Comparison of ENCODE assay signal across 12 cellular contexts in genomic region chr3:134334231-134334900, GRCh38. TPM values are rescaled to one million over a fixed set of nuclear protein-coding genes. Genes with fewer than 3 reads are reported as not detected.
A peak's percentile ranks its signal among the peaks of the same experiment; 100 is the strongest.
DNase-seq lines count a peak whose midpoint lies in the region; ATAC-seq and TF ChIP-seq lines count a peak whose summit lies in the region.
"Had no signal": no experiment of that assay in that cellular context is flagged by ENCODE, and none has a peak within 500 bp of the region (broad histone marks: within the 10 kb centered on the region; RNA-seq: fewer than 3 reads in every experiment).

No MANE protein-coding gene starts in this region.

- no peak overlapping the region for H3K9ac ChIP-seq in HUES48 (ENCODE audit: low read depth, low read length)

- H3K36me3 Mint-ChIP-seq in progenitor cell of endocrine pancreas (ENCODE audit: insufficient read depth) = no peaks in the 10 kb centered on the region

- TF ChIP-seq CTCF in lung (IDR thresholded peaks at IDR 0.05; ENCODE audit: control extremely low read depth, extremely low read depth) (no peak), suprapubic skin (IDR thresholded peaks at IDR 0.05) (no peak), progenitor cell of endocrine pancreas (IDR thresholded peaks at IDR 0.05; ENCODE audit: unreplicated experiment) (no peak)

- WGBS in lung, 2 donors = 71 to 89% methylated on average over 3 of the region's 3 CpGs
- 60% methylated on average over 3 of the region's 3 CpGs for WGBS in suprapubic skin

- no peak for TF ChIP-seq POLR2A in suprapubic skin (IDR thresholded peaks at IDR 0.05)

- H3K4me1 Mint-ChIP-seq in progenitor cell of endocrine pancreas (ENCODE audit: low read depth) = peaks cover 14% of the 10 kb centered on the region

- no peak overlapping the region for H3K4me3 Mint-ChIP-seq in progenitor cell of endocrine pancreas (ENCODE audit: low read depth)
- H3K4me3 Mint-ChIP-seq: activated T-cell treated with anti-CD3 and anti-CD28 coated beads, Interleukin-2, amount 50 U/mL, for 72 hours had no signal

- no peaks in the 10 kb centered on the region for H3K36me3 ChIP-seq in HUES48 (ENCODE audit: control insufficient read depth, insufficient read depth, low read length)
- no peaks in the 10 kb centered on the region for H3K36me3 ChIP-seq in lung (ENCODE audit: control insufficient read depth in 2 of 2, insufficient read depth in 2 of 2, low read length in 2 of 2)
- H3K36me3 ChIP-seq in suprapubic skin = no peaks in the 10 kb centered on the region

- ATAC-seq in lung (ENCODE audit: insufficient read depth, low FRiP score) = no peak
- ATAC-seq: activated T-cell treated with anti-CD3 and anti-CD28 coated beads, Interleukin-2, amount 50 U/mL, for 72 hours had no signal

- TF ChIP-seq EP300 in suprapubic skin (IDR thresholded peaks at IDR 0.05) = no peak

- DNase-seq in lung (ENCODE audit: low spot score) = no peak
- peak in 1 of 2 donors; percentile 37 for DNase-seq in suprapubic skin (ENCODE audit: low spot score in 2 of 2)
- DNase-seq in progenitor cell of endocrine pancreas (ENCODE audit: low spot score, unreplicated experiment) = no peak
- DNase-seq in NCI-H1048 (lab: John Stamatoyannopoulos, UW) = no peak
- DNase-seq in SHP77 treated with DMSO at 0.1 percent for 48 hours (lab: John Stamatoyannopoulos, UW) = no peak
- DNase-seq in SKM-1 treated with dmso at 0.1 percent for 144 hours (lab: John Stamatoyannopoulos, UW; ENCODE audit: unreplicated experiment) = no peak
- DNase-seq: activated T-cell treated with anti-CD3 and anti-CD28 coated beads, Interleukin-2, amount 50 U/mL, for 72 hours; MM.1S; NCI-H69; stimulated activated CD4-positive, alpha-beta T cell treated with anti-CD3 and anti-CD28 coated beads, Interleukin-2, amount 100 ng/mL, for 24 hours had no signal

- peak overlapping the region; percentile 68 for H3K27ac ChIP-seq in HUES48 (ENCODE audit: low read depth, low read length)
- peak overlapping the region; percentile 72 for H3K27ac ChIP-seq in cingulate gyrus (ENCODE audit: low read depth, low read length)
- H3K27ac ChIP-seq in lung (ENCODE audit: low read depth in 1 of 2, low read length in 1 of 2) = peak overlapping the region; percentile 67 to 69
- H3K27ac ChIP-seq in suprapubic skin = peak overlapping the region; percentile 28

- no peaks in the 10 kb centered on the region for H3K9me3 ChIP-seq in HUES48 (ENCODE audit: control insufficient read depth, insufficient read depth, low read length)
- no peaks in the 10 kb centered on the region for H3K9me3 ChIP-seq in lung (ENCODE audit: control insufficient read depth in 2 of 2, insufficient read depth in 1 of 2, low read length in 1 of 2)
- no peaks in the 10 kb centered on the region for H3K9me3 ChIP-seq in suprapubic skin

- H3K27me3 Mint-ChIP-seq in progenitor cell of endocrine pancreas = peaks cover 15% of the 10 kb centered on the region

- no peaks in the 10 kb centered on the region for H3K9me3 Mint-ChIP-seq in progenitor cell of endocrine pancreas (ENCODE audit: low read depth)
- H3K9me3 Mint-ChIP-seq: activated T-cell treated with anti-CD3 and anti-CD28 coated beads, Interleukin-2, amount 50 U/mL, for 72 hours had no signal

- H3K27me3 ChIP-seq in HUES48 (ENCODE audit: control insufficient read depth, insufficient read depth, low read length) = no peaks in the 10 kb centered on the region
- H3K27me3 ChIP-seq in lung (ENCODE audit: control insufficient read depth, insufficient read depth) = no peaks in the 10 kb centered on the region
- H3K27me3 ChIP-seq in suprapubic skin = no peaks in the 10 kb centered on the region

- H3K4me3 ChIP-seq in HUES48 (ENCODE audit: low read depth, low read length) = no peak overlapping the region
- no peak overlapping the region for H3K4me3 ChIP-seq in lung
- H3K4me3 ChIP-seq in suprapubic skin = no peak overlapping the region

- H3K27ac Mint-ChIP-seq in progenitor cell of endocrine pancreas = no peak overlapping the region
- H3K27ac Mint-ChIP-seq: activated T-cell treated with anti-CD3 and anti-CD28 coated beads, Interleukin-2, amount 50 U/mL, for 72 hours had no signal

- H3K4me1 ChIP-seq in HUES48 (ENCODE audit: control insufficient read depth, insufficient read depth, low read length) = peaks cover 47% of the 10 kb centered on the region
- peaks cover 14 to 29% of the 10 kb centered on the region in 2 donors for H3K4me1 ChIP-seq in lung (ENCODE audit: control insufficient read depth in 2 of 2, insufficient read depth in 2 of 2, low read length in 2 of 2)
- peaks cover 51% of the 10 kb centered on the region for H3K4me1 ChIP-seq in suprapubic skin

RNA-seq across cellular contexts. Expression of gene AMOTL2, which starts 39.9 kb away (rescaled TPM):
- total RNA-seq in lung (100 to 1,000 TPM; 122 to 129 TPM), suprapubic skin (100 to 1,000 TPM in 2 of 4 donors, 10 to 100 TPM in 2; 80.4 to 118 (median 95.8) TPM), progenitor cell of endocrine pancreas (93.2 and 94.4 TPM in 2 replicates)
- 10 to 100 TPM; 27.4 to 30.1 TPM for polyA plus RNA-seq in lung
